In the genomic region with DNA sequence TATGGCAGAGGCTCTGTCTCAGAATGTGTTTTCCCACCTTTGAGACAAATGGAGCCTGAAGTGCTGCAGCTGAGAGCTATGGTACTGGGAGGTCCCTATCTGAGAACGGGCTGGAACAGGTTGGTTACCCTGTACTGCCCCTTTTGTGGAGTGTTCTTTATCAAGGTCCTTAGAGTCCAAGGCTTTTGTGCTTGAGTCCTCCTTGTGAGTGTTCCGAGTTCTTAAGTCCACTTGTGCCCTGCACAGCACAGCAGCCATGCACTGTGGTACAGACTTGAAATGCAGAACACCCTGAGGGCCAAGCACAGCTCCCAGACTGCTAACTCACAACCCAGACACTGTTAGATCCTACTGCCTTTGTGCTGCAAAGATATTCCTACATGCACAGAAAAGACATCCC, we compare ENCODE assay signal across 16 cellular contexts.
DNase-seq lines count a peak whose midpoint lies in the region; ATAC-seq and TF ChIP-seq lines count a peak whose summit lies in the region.
"Had no signal": no experiment of that assay in that cellular context is flagged by ENCODE, and none has a peak within 500 bp of the region (broad histone marks: within the 10 kb centered on the region; RNA-seq: fewer than 3 reads in every experiment).

No MANE protein-coding gene starts in this region.

- no peaks in the 10 kb centered on the region for H3K27me3 ChIP-seq in cardiac muscle cell
- H3K27me3 ChIP-seq in lower lobe of right lung (ENCODE audit: low read depth) = no peaks in the 10 kb centered on the region
- no peaks in the 10 kb centered on the region for H3K27me3 ChIP-seq in thymus (ENCODE audit: control insufficient read depth, insufficient read depth)
- no peaks in the 10 kb centered on the region for H3K27me3 ChIP-seq in GM23248 (replicated peaks; ENCODE audit: insufficient read depth)
- H3K27me3 ChIP-seq: BLaER1 had no signal

- H4K20me1 ChIP-seq in GM23248 (ENCODE audit: insufficient read depth) = no peaks in the 10 kb centered on the region
- H4K20me1 ChIP-seq: BLaER1 had no signal

- H3K4me3 ChIP-seq in cardiac muscle cell (no peak overlapping the region), lower lobe of right lung (no peak overlapping the region), thymus (ENCODE audit: low read length) (no peak overlapping the region), GM23248 (no peak overlapping the region)
- H3K4me3 ChIP-seq: BLaER1 had no signal

- H3K4me2 ChIP-seq in GM23248 (ENCODE audit: unreplicated experiment) = no peak overlapping the region
- H3K4me2 ChIP-seq: BLaER1 had no signal

- H3F3A ChIP-seq in GM23248 (ENCODE audit: insufficient read depth) = no peaks in the 10 kb centered on the region

- DNase-seq in cardiac muscle cell (ENCODE audit: low read depth in 1 of 2, low spot score in 1 of 2) = peak in 1 of 2 donors; percentile 22
- DNase-seq in Right ventricle myocardium superior = no peak
- DNase-seq in lower lobe of right lung = peak; percentile 59
- DNase-seq in posterior vena cava (ENCODE audit: low spot score) = no peak
- DNase-seq in GM23248 = no peak
- DNase-seq: 8988T; Calu3; CD4-positive, alpha-beta memory T cell; DMS79 treated with DMSO at 0.1 percent for 48 hours; GF-D8; GOT3; H9 had no signal

- no peak for ATAC-seq in Right ventricle myocardium superior (ENCODE audit: poor library complexity)
- ATAC-seq in lower lobe of right lung = peak; percentile 86 to 94
- ATAC-seq in GM21825 (IDR thresholded peaks at IDR 0.05; ENCODE audit: unreplicated experiment) = no peak
- ATAC-seq in GM21390 (IDR thresholded peaks at IDR 0.05; ENCODE audit: unreplicated experiment) = no peak

- H3K79me2 ChIP-seq in GM23248 (ENCODE audit: insufficient read depth) = peaks cover 32% of the 10 kb centered on the region

- H3K36me3 ChIP-seq in cardiac muscle cell (peaks cover 13% of the 10 kb centered on the region), lower lobe of right lung (peaks cover 16% of the 10 kb centered on the region), thymus (ENCODE audit: control insufficient read depth, insufficient read depth) (no peaks in the 10 kb centered on the region), GM23248 (ENCODE audit: low read depth) (no peaks in the 10 kb centered on the region; the same call in 1 of the 2 replicates)
- H3K36me3 ChIP-seq: BLaER1 had no signal

- TF ChIP-seq CTCF in cardiac muscle cell (IDR thresholded peaks at IDR 0.05; ENCODE audit: low read depth, low read length) (no peak), lower lobe of right lung (IDR thresholded peaks at IDR 0.05) (no peak)

- H2AFZ ChIP-seq in GM23248 = no peak overlapping the region

- in situ Hi-C loops in GM23248 (cut with MboI) = no loop called here

- no peak overlapping the region for H3K9ac ChIP-seq in GM23248
- H3K9ac ChIP-seq: BLaER1 had no signal

- H3K27ac ChIP-seq in cardiac muscle cell (peak overlapping the region; percentile 89), lower lobe of right lung (no peak overlapping the region), thymus (ENCODE audit: low read depth) (peak overlapping the region; percentile 4), GM23248 (no peak overlapping the region)
- H3K27ac ChIP-seq: BLaER1 had no signal

- intact Hi-C loops in Right ventricle myocardium superior (cut with DNase I) (no loop called here), lower lobe of right lung (cut with DNase I) (no loop called here), posterior vena cava (cut with DNase I) (no loop called here)

- H3K9me3 ChIP-seq in cardiac muscle cell (ENCODE audit: low read depth) (no peaks in the 10 kb centered on the region), lower lobe of right lung (no peaks in the 10 kb centered on the region), thymus (ENCODE audit: control insufficient read depth) (no peaks in the 10 kb centered on the region), GM23248 (ENCODE audit: low read depth) (no peaks in the 10 kb centered on the region)
- H3K9me3 ChIP-seq: BLaER1 had no signal

- H3K9me2 ChIP-seq in GM23248 (ENCODE audit: insufficient read depth) = no peaks in the 10 kb centered on the region

- peaks cover 41% of the 10 kb centered on the region for H3K4me1 ChIP-seq in cardiac muscle cell (ENCODE audit: low read depth)
- H3K4me1 ChIP-seq in lower lobe of right lung = peaks cover 46% of the 10 kb centered on the region
- no peaks in the 10 kb centered on the region for H3K4me1 ChIP-seq in thymus (ENCODE audit: control insufficient read depth, insufficient read depth, low read length)
- H3K4me1 ChIP-seq in GM23248 (ENCODE audit: insufficient read depth) = no peaks in the 10 kb centered on the region

- 97% methylated on average over 2 of the region's 2 CpGs for WGBS in thymus
- 98 to 100% methylated on average over 2 of the region's 2 CpGs for WGBS in GM23248 (ENCODE audit: low coverage in 1 of 2, low lambda C conversion rate in 2 of 2, missing lambda C conversion rate in 2 of 2), 2 experiments

Comparison
In these comparisons a context has a peak if more than half of its experiments do, and no peak if none do; other contexts are left out.
1. H3K27ac ChIP-seq: peak in cardiac muscle cell (single experiment) and thymus (single experiment); none in lower lobe of right lung (single experiment) and GM23248 (single experiment).
2. ATAC-seq: peak in lower lobe of right lung (2 of 2); none in Right ventricle myocardium superior (single experiment), GM21825 (single experiment) and GM21390 (single experiment).